ENCODE assay signal across 9 cellular contexts in genomic region chr5:76083555-76084495, GRCh38. TPM values are rescaled to one million over a fixed set of nuclear protein-coding genes. Genes with fewer than 3 reads are reported as not detected.
DNase-seq lines count a peak whose midpoint lies in the region; ATAC-seq, FAIRE-seq and TF ChIP-seq lines count a peak whose summit lies in the region.
"Had no signal": no experiment of that assay in that cellular context is flagged by ENCODE, and none has a peak within 500 bp of the region (broad histone marks: within the 10 kb centered on the region; RNA-seq: fewer than 3 reads in every experiment).

No MANE protein-coding gene starts in this region.

- FAIRE-seq in endothelial cell of umbilical vein (lab: Jason Lieb, UNC) = no peak
- FAIRE-seq: A204.1 had no signal

- H3K4me2 ChIP-seq in endothelial cell of umbilical vein (ENCODE audit: insufficient read depth, low read length) = no peak overlapping the region

- peak; percentile 11 to 47 (median 32) for DNase-seq in NCI-H1417 (lab: John Stamatoyannopoulos, UW)
- DNase-seq in NCI-H1417 treated with DMSO at 0.1 percent for 48 hours (lab: John Stamatoyannopoulos, UW) = no peak
- DNase-seq in RWPE2 (ENCODE audit: low spot score) = no peak
- no peak for DNase-seq in endothelial cell of umbilical vein (ENCODE audit: low read depth, low spot score)
- no peak for DNase-seq in skeletal muscle cell (ENCODE audit: low read depth)
- no peak for DNase-seq in NCI-H2029 (lab: John Stamatoyannopoulos, UW)

- CTCF ChIA-PET in endothelial cell of umbilical vein (lab: Charles Lee) = interaction anchor here (1.9 kb wide), 1 partner anchor 91 kb away, joined by 6 read pairs; no protein-coding TSS in a partner anchor

- POLR2A ChIA-PET in endothelial cell of umbilical vein (lab: Charles Lee) = no interaction called here

- no peak for TF ChIP-seq POLR2A in endothelial cell of umbilical vein (IDR thresholded peaks at IDR 0.05; ENCODE audit: low read depth, low read length)

- peak; percentile 17; the same call in 1 of the 3 replicates for ATAC-seq in RWPE2 (ENCODE audit: low read depth)
- ATAC-seq in HG03095 (IDR thresholded peaks at IDR 0.05; ENCODE audit: unreplicated experiment) = no peak
- no peak for ATAC-seq in GM18907 (IDR thresholded peaks at IDR 0.05; ENCODE audit: unreplicated experiment)

- TF ChIP-seq CTCF in RWPE2 (IDR thresholded peaks at IDR 0.05; ENCODE audit: poor library complexity, severe bottlenecking) (no peak), endothelial cell of umbilical vein (IDR thresholded peaks at IDR 0.05; ENCODE audit: extremely low read depth in 1 of 2, insufficient read depth in 1 of 2, low read depth in 1 of 2, low read length in 2 of 2) (no peak)

- no peak overlapping the region for H2AFZ ChIP-seq in endothelial cell of umbilical vein (ENCODE audit: low read depth, low read length)

- intact Hi-C loops in endothelial cell of umbilical vein (cut with micrococcal nuclease) = no loop called here

- dilution Hi-C loops in endothelial cell of umbilical vein (cut with MboI; ENCODE audit: extremely low pct_ligation_motif_present, low sequenced_read_pairs) = no loop called here

- BruUV-seq in endothelial cell of umbilical vein (replicated peaks; lab: Mats Ljungman, UMichigan) = no TSS peak

- H4K20me1 ChIP-seq in endothelial cell of umbilical vein (replicated peaks; ENCODE audit: control insufficient read depth, extremely low read depth, insufficient read depth, low read length) = no peaks in the 10 kb centered on the region

- H3K9me3 ChIP-seq in RWPE2 (ENCODE audit: severe bottlenecking) (no peaks in the 10 kb centered on the region), endothelial cell of umbilical vein (replicated peaks; ENCODE audit: control insufficient read depth, insufficient read depth, low read length) (no peaks in the 10 kb centered on the region)

- H3K27me3 ChIP-seq in RWPE2 (ENCODE audit: insufficient read depth, poor library complexity, severe bottlenecking) (peaks cover 95% of the 10 kb centered on the region), endothelial cell of umbilical vein (ENCODE audit: control insufficient read depth in 2 of 2, insufficient read depth in 2 of 2, low read length in 2 of 2) (peaks cover 47 to 70% of the 10 kb centered on the region in 2 experiments)

- no peak overlapping the region for H3K9ac ChIP-seq in endothelial cell of umbilical vein (replicated peaks; ENCODE audit: extremely low read depth, insufficient read depth, low read length)

- H3K4me3 ChIP-seq in RWPE2 (ENCODE audit: severe bottlenecking) = no peak overlapping the region
- H3K4me3 ChIP-seq in endothelial cell of umbilical vein (replicated peaks in 1 of 3; ENCODE audit: insufficient read depth in 1 of 3, low read depth in 1 of 3, low read length in 3 of 3) = no peak overlapping the region
- peak overlapping the region; percentile 15 for H3K4me3 ChIP-seq in skeletal muscle cell (ENCODE audit: low read depth, low read length)

- no peaks in the 10 kb centered on the region for H3K36me3 ChIP-seq in RWPE2 (ENCODE audit: low read depth)
- no peaks in the 10 kb centered on the region for H3K36me3 ChIP-seq in endothelial cell of umbilical vein (ENCODE audit: control insufficient read depth in 2 of 2, extremely low read depth in 1 of 2, insufficient read depth in 2 of 2, low read length in 2 of 2)

- H3K27ac ChIP-seq in RWPE2 (ENCODE audit: poor library complexity, severe bottlenecking) (no peak overlapping the region), endothelial cell of umbilical vein (ENCODE audit: insufficient read depth, low read depth, low read length) (no peak overlapping the region)

- H3K4me1 ChIP-seq in RWPE2 (ENCODE audit: insufficient read depth, poor library complexity, severe bottlenecking) = no peaks in the 10 kb centered on the region
- no peaks in the 10 kb centered on the region for H3K4me1 ChIP-seq in endothelial cell of umbilical vein (ENCODE audit: control insufficient read depth, extremely low read depth, insufficient read depth, low read length)

- H3K9me1 ChIP-seq in endothelial cell of umbilical vein (replicated peaks; ENCODE audit: control insufficient read depth, extremely low read depth, insufficient read depth, low read length) = no peaks in the 10 kb centered on the region

- no peaks in the 10 kb centered on the region for H3K79me2 ChIP-seq in endothelial cell of umbilical vein (ENCODE audit: control insufficient read depth, insufficient read depth, low read length)

TF ChIP-seq in endothelial cell of umbilical vein, 7 proteins besides CTCF, POLR2A, EP300 and RAD21:
- TF ChIP-seq EZH2 (IDR thresholded peaks at IDR 0.05; ENCODE audit: borderline replicate concordance, low read depth, low read length, severe bottlenecking) (peak; percentile 89), GATA2 (IDR thresholded peaks at IDR 0.05; ENCODE audit: insufficient read depth, insufficient read length, low read depth, low read length) (no peak)
TF ChIP-seq in endothelial cell of umbilical vein: peak in this region for 1.

RNA-seq across cellular contexts. Expression of gene SV2C, which starts 0.6 kb away (rescaled TPM):
- total RNA-seq in endothelial cell of umbilical vein = 0.07 TPM in 1 of 2 replicates, not detected in the other
- not detected in 2 replicates for polyA plus RNA-seq in endothelial cell of umbilical vein
- not detected in 2 replicates for polyA plus RNA-seq in endothelial cell of umbilical vein (2011; cell fraction: cytosol; rRNA removed)
- not detected in 2 replicates for polyA plus RNA-seq in endothelial cell of umbilical vein (2011; cell fraction: nucleus; rRNA removed)
- polyA plus RNA-seq in endothelial cell of umbilical vein (2012) = not detected in 2 replicates
- 0.04 TPM in 1 of 2 replicates, not detected in the other for polyA minus RNA-seq in endothelial cell of umbilical vein
- not detected for polyA minus RNA-seq in endothelial cell of umbilical vein (2011; cell fraction: cytosol; rRNA and poly(A)+ RNA removed)
- polyA minus RNA-seq in endothelial cell of umbilical vein (2011; cell fraction: nucleus; rRNA and poly(A)+ RNA removed) = 0.05 TPM in 1 of 2 replicates, not detected in the other

Comparison
In these comparisons a context has a peak if more than half of its experiments do, and no peak if none do; other contexts are left out.
1. DNase-seq: peak in NCI-H1417 (3 of 3); none in NCI-H1417 treated with DMSO at 0.1 percent for 48 hours (single experiment), RWPE2 (single experiment), endothelial cell of umbilical vein (single experiment), skeletal muscle cell (single experiment) and NCI-H2029 (single experiment).